ENCODE assay signal across 20 cellular contexts in genomic region chr2:105361132-105361889, GRCh38. TPM values are rescaled to one million over a fixed set of nuclear protein-coding genes. Genes with fewer than 3 reads are reported as not detected.
DNase-seq lines count a peak whose midpoint lies in the region; ATAC-seq and TF ChIP-seq lines count a peak whose summit lies in the region.
"Had no signal": no experiment of that assay in that cellular context is flagged by ENCODE, and none has a peak within 500 bp of the region (broad histone marks: within the 10 kb centered on the region; RNA-seq: fewer than 3 reads in every experiment).

No MANE protein-coding gene starts in this region.

- H3K27me3 ChIP-seq in osteoblast (ENCODE audit: insufficient read depth, low read length): no peaks in the 10 kb centered on the region

- H3K27ac ChIP-seq in osteoblast (ENCODE audit: low read depth, low read length): peak overlapping the region; percentile 27
- H3K27ac ChIP-seq: C4-2B, SK-N-MC, thoracic aorta, VCaP had no signal

- H3K4me1 ChIP-seq in osteoblast (ENCODE audit: insufficient read depth, low read length): peaks cover 44% of the 10 kb centered on the region

- H3K27me3 Mint-ChIP-seq in T-cell: no peaks in the 10 kb centered on the region
- no peaks in the 10 kb centered on the region for H3K27me3 Mint-ChIP-seq in activated T-cell treated with anti-CD3 and anti-CD28 coated beads, Interleukin-2, amount 50 U/mL, for 4 hours (ENCODE audit: low read depth)

- no peak overlapping the region for H2AFZ ChIP-seq in osteoblast (ENCODE audit: low read length)

- peak overlapping the region; percentile 53 to 66 for H3K27ac Mint-ChIP-seq in T-cell
- H3K27ac Mint-ChIP-seq: activated T-helper 1 cell treated with anti-CD3 and anti-CD28 coated beads, Interleukin-12 subunit alpha, Interleukin-12 subunit beta, Interleukin-2, Interleukin-4 antibody, amounts not matched to agents 30 ng/mL and 10 ng/mL and 1 ng/mL, durations not matched to agents 14 hours and 24 hours and 36 hours had no signal

- DNase-seq in activated CD8-positive, alpha-beta memory T cell treated with anti-CD3 and anti-CD28 coated beads, Interleukin-2, amount 50 U/mL, for 1 hour (ENCODE audit: extremely low read depth): peak; percentile 7
- DNase-seq in activated CD8-positive, alpha-beta memory T cell treated with anti-CD3 and anti-CD28 coated beads, Interleukin-2, amount 50 U/mL, for 48 hours: no peak
- DNase-seq in T-cell (peak in 29 of 34 experiments; percentile 16 to 61 (median 40)), osteoblast (ENCODE audit: insufficient read length, low spot score, missing footprints) (no peak), LoVo (ENCODE audit: low spot score) (no peak), NCI-H82 (lab: John Stamatoyannopoulos, UW) (no peak), GDM1 (lab: John Stamatoyannopoulos, UW) (no peak)
- DNase-seq in activated T-cell treated with anti-CD3 and anti-CD28 coated beads, Interleukin-2, amount 50 U/mL, for 4 hours: peak; percentile 18
- DNase-seq: dermis blood vessel endothelial cell, EL, KG1, NCI-H146, NCI-H446 had no signal

- peaks cover 28% of the 10 kb centered on the region for H3K79me2 ChIP-seq in osteoblast (ENCODE audit: insufficient read depth, low read length)

- no peak for TF ChIP-seq CTCF in osteoblast (IDR thresholded peaks at IDR 0.05; ENCODE audit: extremely low read depth, low read depth, low read length)

- peak; percentile 71 to 98 (median 88) for ATAC-seq in T-cell (replicated peaks in 1 of 4)
- peak in 1 of 2 donors; percentile 60 for ATAC-seq in activated T-cell treated with anti-CD3 and anti-CD28 coated beads, Interleukin-2, amount 50 U/mL, for 4 hours

- H3K4me1 Mint-ChIP-seq in T-cell: peaks cover 31 to 35% (median 32%) of the 10 kb centered on the region in 3 donors
- peaks cover 33% of the 10 kb centered on the region for H3K4me1 Mint-ChIP-seq in activated T-cell treated with anti-CD3 and anti-CD28 coated beads, Interleukin-2, amount 50 U/mL, for 4 hours (ENCODE audit: low read depth)

- CTCF ChIA-PET in T-cell (lab: Charles Lee): interaction anchor here (0.6 to 1.8 kb wide), 3 partner anchors 15 to 185 kb away, joined by 3 to 4 read pairs (median 3); no protein-coding TSS in a partner anchor

- H3K36me3 Mint-ChIP-seq in T-cell: peaks cover 41% of the 10 kb centered on the region
- peaks cover 30% of the 10 kb centered on the region for H3K36me3 Mint-ChIP-seq in activated T-cell treated with anti-CD3 and anti-CD28 coated beads, Interleukin-2, amount 50 U/mL, for 4 hours (ENCODE audit: insufficient read depth)

- peaks cover 0 to 8% (median 2%) of the 10 kb centered on the region in 3 donors for H3K9me3 Mint-ChIP-seq in T-cell
- H3K9me3 Mint-ChIP-seq in activated T-cell treated with anti-CD3 and anti-CD28 coated beads, Interleukin-2, amount 50 U/mL, for 4 hours: peaks cover 6% of the 10 kb centered on the region

- no peak overlapping the region for H3K4me3 ChIP-seq in osteoblast (ENCODE audit: insufficient read depth, low read length)
- H3K4me3 ChIP-seq: SK-N-MC, smooth muscle cell, thoracic aorta had no signal

- H3K4me2 ChIP-seq in osteoblast (ENCODE audit: insufficient read depth, low read length): no peak overlapping the region
- H3K4me2 ChIP-seq: smooth muscle cell had no signal

- POLR2A ChIA-PET in T-cell (lab: Charles Lee): no interaction called here

- H4K20me1 ChIP-seq in osteoblast (ENCODE audit: insufficient read depth, low read length): peaks cover 48% of the 10 kb centered on the region

- peak overlapping the region in 2 of 3 donors; percentile 7 to 27 for H3K4me3 Mint-ChIP-seq in T-cell
- H3K4me3 Mint-ChIP-seq in activated T-cell treated with anti-CD3 and anti-CD28 coated beads, Interleukin-2, amount 50 U/mL, for 4 hours: peak overlapping the region; percentile 20
- H3K4me3 Mint-ChIP-seq: activated T-helper 1 cell treated with anti-CD3 and anti-CD28 coated beads, Interleukin-12 subunit alpha, Interleukin-12 subunit beta, Interleukin-2, Interleukin-4 antibody, amounts not matched to agents 30 ng/mL and 10 ng/mL and 1 ng/mL, durations not matched to agents 14 hours and 24 hours and 36 hours had no signal

- no peaks in the 10 kb centered on the region for H3K9me3 ChIP-seq in osteoblast (ENCODE audit: low read depth, low read length)

- peaks cover 86% of the 10 kb centered on the region for H3K36me3 ChIP-seq in osteoblast (ENCODE audit: insufficient read depth, low read length)

RNA-seq across cellular contexts. Expression of gene C2orf49, which starts 24.0 kb away (rescaled TPM):
- total RNA-seq in T-cell: 10 to 100 TPM; 19.3 to 27.1 (median 21.4) TPM
- total RNA-seq in activated T-cell treated with anti-CD3 and anti-CD28 coated beads, Interleukin-2, amount 50 U/mL, for 4 hours: 10 to 100 TPM; 16.2 to 18.8 (median 18.1) TPM
- total RNA-seq in osteoblast: 18.0 and 18.1 TPM in 2 replicates

RNA-seq across cellular contexts. Expression of gene TGFBRAP1, which starts 31.8 kb away (rescaled TPM):
- 10 to 100 TPM; 21.4 to 23.3 (median 21.8) TPM for total RNA-seq in T-cell
- total RNA-seq in activated T-cell treated with anti-CD3 and anti-CD28 coated beads, Interleukin-2, amount 50 U/mL, for 4 hours: 10 to 100 TPM; 25.1 to 27.3 (median 26.8) TPM
- 32.6 and 32.7 TPM in 2 replicates for total RNA-seq in osteoblast

RNA-seq across cellular contexts. Expression of gene FHL2, which starts 37.5 kb away (rescaled TPM):
- total RNA-seq in T-cell (1 to 10 TPM in 4 of 5 donors, under 1 TPM in 1; 0.56 to 1.2 (median 1.1) TPM), osteoblast (566 and 568 TPM in 2 replicates)
- 1 to 10 TPM; 2.6 to 3.5 (median 2.7) TPM for total RNA-seq in activated T-cell treated with anti-CD3 and anti-CD28 coated beads, Interleukin-2, amount 50 U/mL, for 4 hours
- total RNA-seq: OCI-LY7 had no signal

Comparison
In these comparisons a context has a peak if more than half of its experiments do, and no peak if none do; other contexts are left out.
1. DNase-seq: peak in activated CD8-positive, alpha-beta memory T cell treated with anti-CD3 and anti-CD28 coated beads, Interleukin-2, amount 50 U/mL, for 1 hour (single experiment), T-cell (29 of 34) and activated T-cell treated with anti-CD3 and anti-CD28 coated beads, Interleukin-2, amount 50 U/mL, for 4 hours (single experiment); none in activated CD8-positive, alpha-beta memory T cell treated with anti-CD3 and anti-CD28 coated beads, Interleukin-2, amount 50 U/mL, for 48 hours (single experiment), osteoblast (single experiment), LoVo (single experiment), NCI-H82 (single experiment) and GDM1 (single experiment).
2. RNA of gene FHL2, which starts 37.5 kb away (total RNA-seq): 566 to 568 TPM in osteoblast; 2.6 to 3.5 TPM in activated T-cell treated with anti-CD3 and anti-CD28 coated beads, Interleukin-2, amount 50 U/mL, for 4 hours and 0.56 to 1.2 TPM in T-cell; every median in the first group is over 100 times any median in the second.